ENCODE assay signal across 26 cellular contexts in the genomic region with DNA sequence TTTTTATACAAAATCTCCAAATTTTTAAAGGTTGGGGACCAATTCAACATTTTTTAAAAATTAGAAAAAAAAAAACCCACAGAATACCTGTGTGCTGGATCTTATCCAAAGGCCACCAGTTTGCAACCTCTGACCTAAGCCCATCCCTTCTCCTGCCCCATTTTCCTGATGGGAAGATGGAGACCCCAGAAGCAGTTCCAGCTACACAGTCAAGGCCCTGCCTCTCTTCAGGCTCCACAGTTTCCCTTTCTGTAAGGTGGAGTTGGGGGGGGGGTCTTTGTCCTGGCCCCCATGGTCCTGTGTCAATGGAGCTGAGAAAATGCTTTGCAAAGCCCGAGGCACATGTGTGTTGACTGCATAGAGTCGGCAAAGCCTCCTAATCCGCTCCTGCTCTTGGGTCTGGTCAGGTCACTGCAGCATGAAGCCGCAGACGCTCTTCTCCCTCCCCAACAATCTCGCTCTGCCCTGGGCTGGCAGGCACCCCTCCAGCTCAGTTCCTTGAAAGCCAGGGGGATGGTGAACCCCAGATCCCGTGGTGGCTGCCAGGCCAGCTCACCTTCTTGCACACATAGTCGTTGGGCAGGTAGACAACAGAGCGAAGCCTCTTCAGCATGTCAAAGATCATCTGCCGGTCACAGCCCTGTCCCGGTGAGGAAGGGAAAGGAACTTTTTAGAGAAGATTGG.
"Had no signal": no experiment of that assay in that cellular context is flagged by ENCODE, and none has a peak within 500 bp of the region (broad histone marks: within the 10 kb centered on the region; RNA-seq: fewer than 3 reads in every experiment).

No MANE protein-coding gene starts in this region.

- H3K4me3 ChIP-seq: dorsolateral prefrontal cortex, left lung, neural progenitor cell, ovary, psoas muscle, skin epidermis, spleen, testis, tibial artery had no signal

- H3K4me3 Mint-ChIP-seq: naive thymus-derived CD4-positive, alpha-beta T cell; nephron; stimulated activated memory B cell treated with anti-CD40 and anti-IgM and Interleukin-4, amounts not matched to agents 10 μg/mL and 1 μg/mL and 100 μg/mL, for 72 hours; type B pancreatic cell had no signal

- H3K4me2 ChIP-seq: neural progenitor cell had no signal

- FAIRE-seq: colon, frontal cortex, keratinocyte had no signal

- H3K9me3 Mint-ChIP-seq: nephron; neural progenitor cell; stimulated activated memory B cell treated with anti-CD40 and anti-IgM and Interleukin-4, amounts not matched to agents 10 μg/mL and 1 μg/mL and 100 μg/mL, for 72 hours; type B pancreatic cell had no signal

- H2AFZ ChIP-seq: neural progenitor cell had no signal

- H3K9ac ChIP-seq: neural progenitor cell had no signal

- H3K36me3 Mint-ChIP-seq: naive thymus-derived CD4-positive, alpha-beta T cell; neural progenitor cell; stimulated activated memory B cell treated with anti-CD40 and anti-IgM and Interleukin-4, amounts not matched to agents 10 μg/mL and 1 μg/mL and 100 μg/mL, for 72 hours; type B pancreatic cell had no signal

- H3K27ac ChIP-seq: dorsolateral prefrontal cortex, left lung, neural progenitor cell, ovary, psoas muscle, skin epidermis, spleen, testis, tibial artery had no signal

- H3K36me3 ChIP-seq: left lung, neural progenitor cell, ovary, spleen, tibial artery had no signal

- ATAC-seq: left cardiac atrium; left lung; naive thymus-derived CD4-positive, alpha-beta T cell; stimulated activated memory B cell treated with anti-CD40 and anti-IgM and Interleukin-4, amounts not matched to agents 10 μg/mL and 1 μg/mL and 100 μg/mL, for 72 hours; stimulated activated naive CD8-positive, alpha-beta T cell treated with anti-CD3 and anti-CD28 coated beads, Interleukin-15, Interleukin-2, amounts not matched to agents 100 U/mL and 50 U/mL, for 24 hours had no signal

- H3K27ac Mint-ChIP-seq: neural progenitor cell; stimulated activated memory B cell treated with anti-CD40 and anti-IgM and Interleukin-4, amounts not matched to agents 10 μg/mL and 1 μg/mL and 100 μg/mL, for 72 hours; type B pancreatic cell had no signal

- DNase-seq: dorsolateral prefrontal cortex; effector CD4-positive, alpha-beta T cell; head of caudate nucleus; left cardiac atrium; left lung; mesenchymal stem cell; midbrain; naive thymus-derived CD4-positive, alpha-beta T cell; nucleus accumbens; ovary; psoas muscle; right cardiac atrium; spleen; stimulated activated CD4-positive, alpha-beta T cell treated with anti-CD3 and anti-CD28 coated beads, Interleukin-4, amount 100 ng/mL, for 4 hours; stimulated activated naive CD8-positive, alpha-beta T cell treated with anti-CD3 and anti-CD28 coated beads, Interleukin-15, Interleukin-2, amounts not matched to agents 100 U/mL and 50 U/mL, for 24 hours; substantia nigra; testis; tibial artery had no signal

- H3K9me3 ChIP-seq: left lung, ovary, psoas muscle, spleen, testis, tibial artery had no signal

- H3K4me1 Mint-ChIP-seq: nephron had no signal

- H3K4me1 ChIP-seq: psoas muscle, testis, tibial artery had no signal

- H3K27me3 ChIP-seq: ovary, testis had no signal
